8 cellular contexts compared by ENCODE assay signal in the genomic region with DNA sequence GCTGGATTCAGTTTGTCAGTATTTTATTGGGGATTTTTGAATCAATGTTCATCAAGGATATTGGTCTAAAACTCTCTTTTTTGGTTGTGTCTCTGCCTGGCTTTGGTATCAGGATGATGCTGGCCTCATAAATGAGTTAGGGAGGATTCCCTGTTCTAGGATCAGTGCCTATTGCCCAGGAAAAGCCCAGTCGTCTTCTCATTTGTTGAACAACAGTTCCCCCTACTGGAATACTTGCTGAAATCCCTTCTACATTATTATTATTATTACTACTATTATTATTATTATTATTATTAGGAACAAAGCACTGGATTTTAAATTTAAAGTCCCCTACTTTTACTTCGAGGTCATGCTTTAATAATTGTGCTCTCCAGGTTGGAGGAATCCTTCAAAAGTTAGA.
DNase-seq lines count a peak whose midpoint lies in the region; ATAC-seq, FAIRE-seq and TF ChIP-seq lines count a peak whose summit lies in the region.

No MANE protein-coding gene starts in this region.

- H3K36me3 Mint-ChIP-seq in mesothelial cell of epicardium = peaks cover 2% of the 10 kb centered on the region
- no peaks in the 10 kb centered on the region for H3K36me3 Mint-ChIP-seq in activated CD4-positive, alpha-beta T cell treated with anti-CD3 and anti-CD28 coated beads, Interleukin-2, amount 10 ng/mL, durations not matched to agents 7 days and 5 days (ENCODE audit: low read depth)

- H3K9ac ChIP-seq in GM12878 (ENCODE audit: control insufficient read depth, insufficient read depth, low read length) (no peak overlapping the region), kidney (ENCODE audit: low read length in 2 of 2) (no peak overlapping the region)

- H3K27ac Mint-ChIP-seq in mesothelial cell of epicardium = no peak overlapping the region
- H3K27ac Mint-ChIP-seq in activated CD4-positive, alpha-beta T cell treated with anti-CD3 and anti-CD28 coated beads, Interleukin-2, amount 10 ng/mL, durations not matched to agents 7 days and 5 days = no peak overlapping the region

- no peak for TF ChIP-seq EP300 in GM12878 (IDR thresholded peaks at IDR 0.05; ENCODE audit: borderline replicate concordance in 1 of 2, control insufficient read depth in 1 of 2, low read depth in 2 of 2, low read length in 2 of 2)
- no peak for TF ChIP-seq EP300 in esophagus muscularis mucosa (IDR thresholded peaks at IDR 0.05)

- DNase-seq in EL = peak; percentile 38
- no peak for DNase-seq in LNCaP clone FGC (ENCODE audit: low read depth)
- no peak for DNase-seq in GM12878 (ENCODE audit: low read depth, low spot score)
- no peak for DNase-seq in mesothelial cell of epicardium (ENCODE audit: low spot score in 2 of 2, unreplicated experiment in 2 of 2)
- no peak for DNase-seq in esophagus muscularis mucosa (ENCODE audit: extremely low spot score)
- DNase-seq in amygdala (lab: John Stamatoyannopoulos, UW) = no peak
- no peak for DNase-seq in activated CD4-positive, alpha-beta T cell treated with anti-CD3 and anti-CD28 coated beads, Interleukin-2, amount 10 ng/mL, durations not matched to agents 7 days and 5 days
- no peak for DNase-seq in kidney

- intact Hi-C loops in GM12878 (cut with micrococcal nuclease; ENCODE audit: unreplicated experiment) = loop anchor here (10.0 kb wide), 2 partner anchors 320 to 410 kb away; no protein-coding TSS in a partner anchor
- intact Hi-C loops in esophagus muscularis mucosa (cut with DNase I) = no loop called here
- intact Hi-C loops in kidney (cut with DNase I) = no loop called here

- H3K36me3 ChIP-seq in GM12878 (ENCODE audit: control insufficient read depth in 2 of 2, insufficient read depth in 2 of 2, low read length in 1 of 2) (no peaks in the 10 kb centered on the region), esophagus muscularis mucosa (no peaks in the 10 kb centered on the region), kidney (ENCODE audit: control insufficient read depth in 1 of 2, insufficient read depth in 2 of 2, low read length in 2 of 2) (no peaks in the 10 kb centered on the region)

- H3K9me3 Mint-ChIP-seq in mesothelial cell of epicardium = no peaks in the 10 kb centered on the region
- H3K9me3 Mint-ChIP-seq in activated CD4-positive, alpha-beta T cell treated with anti-CD3 and anti-CD28 coated beads, Interleukin-2, amount 10 ng/mL, durations not matched to agents 7 days and 5 days = no peaks in the 10 kb centered on the region

- no peak for ATAC-seq in GM12878

- H3K79me2 ChIP-seq in GM12878 (ENCODE audit: control insufficient read depth, insufficient read depth, low read length) = no peaks in the 10 kb centered on the region

- H3K4me3 ChIP-seq in LNCaP clone FGC (ENCODE audit: low read depth, low read length) (no peak overlapping the region), GM12878 (no peak overlapping the region), esophagus muscularis mucosa (no peak overlapping the region), kidney (ENCODE audit: low read length in 2 of 2) (no peak overlapping the region)

- no peak overlapping the region for H3K4me3 Mint-ChIP-seq in mesothelial cell of epicardium
- no peak overlapping the region for H3K4me3 Mint-ChIP-seq in activated CD4-positive, alpha-beta T cell treated with anti-CD3 and anti-CD28 coated beads, Interleukin-2, amount 10 ng/mL, durations not matched to agents 7 days and 5 days

- H3K27me3 Mint-ChIP-seq in mesothelial cell of epicardium (ENCODE audit: low read depth) = no peaks in the 10 kb centered on the region
- H3K27me3 Mint-ChIP-seq in activated CD4-positive, alpha-beta T cell treated with anti-CD3 and anti-CD28 coated beads, Interleukin-2, amount 10 ng/mL, durations not matched to agents 7 days and 5 days = no peaks in the 10 kb centered on the region

- TF ChIP-seq CTCF in LNCaP clone FGC (IDR thresholded peaks at IDR 0.05; ENCODE audit: control insufficient read depth, extremely low read depth, insufficient read depth) (peak; percentile 22), GM12878 (IDR thresholded peaks at IDR 0.05 in 2 of 3, conservative IDR thresholded peaks at IDR 0.05 in 1 of 3; ENCODE audit: control insufficient read depth in 2 of 3, extremely low read depth in 1 of 3, insufficient read depth in 1 of 3, low read depth in 3 of 3, low read length in 3 of 3) (peak in 1 of 3 experiments; percentile 16; a peak in 1 of 6 replicates), mesothelial cell of epicardium (IDR thresholded peaks at IDR 0.05; ENCODE audit: unreplicated experiment) (peak; percentile 16), esophagus muscularis mucosa (IDR thresholded peaks at IDR 0.05) (peak in 1 of 3 experiments; percentile 19), kidney (IDR thresholded peaks at IDR 0.05; ENCODE audit: borderline replicate concordance, extremely low read depth, insufficient read depth) (no peak)

- POLR2A ChIA-PET in GM12878 (lab: Charles Lee) = no interaction called here
- POLR2A ChIA-PET in activated CD4-positive, alpha-beta T cell treated with anti-CD3 and anti-CD28 coated beads, Interleukin-2, amount 10 ng/mL, durations not matched to agents 7 days and 5 days (lab: Charles Lee) = no interaction called here

- H3K9me3 ChIP-seq in GM12878 (replicated peaks; ENCODE audit: control insufficient read depth, insufficient read depth, low read length) = no peaks in the 10 kb centered on the region
- no peaks in the 10 kb centered on the region for H3K9me3 ChIP-seq in esophagus muscularis mucosa
- no peaks in the 10 kb centered on the region for H3K9me3 ChIP-seq in kidney (ENCODE audit: control insufficient read depth in 1 of 2, low read length in 2 of 2)

- WGBS in GM12878 (ENCODE audit: insufficient coverage, insufficient replicate concordance, low lambda C conversion rate, missing lambda C conversion rate) = 0% methylated on average over 2 of the region's 2 CpGs
- 29% methylated on average over 2 of the region's 2 CpGs for WGBS in esophagus muscularis mucosa

- RAD21 ChIA-PET in GM12878 (lab: Charles Lee; ENCODE audit: unreplicated experiment) = no interaction called here

- H2AFZ ChIP-seq in GM12878 (ENCODE audit: control insufficient read depth, low read depth, low read length) = no peak overlapping the region

- H3K4me1 Mint-ChIP-seq in mesothelial cell of epicardium = peaks cover 12% of the 10 kb centered on the region
- H3K4me1 Mint-ChIP-seq in activated CD4-positive, alpha-beta T cell treated with anti-CD3 and anti-CD28 coated beads, Interleukin-2, amount 10 ng/mL, durations not matched to agents 7 days and 5 days = no peaks in the 10 kb centered on the region

- no peak for TF ChIP-seq POLR2A in GM12878 (IDR thresholded peaks at IDR 0.05; ENCODE audit: low read depth, low read length)
- no peak for TF ChIP-seq POLR2A in esophagus muscularis mucosa (IDR thresholded peaks at IDR 0.05; ENCODE audit: low read depth)

- no peaks in the 10 kb centered on the region for H4K20me1 ChIP-seq in GM12878 (ENCODE audit: control insufficient read depth, insufficient read depth)

- H3K27me3 ChIP-seq in GM12878 (replicated peaks in 1 of 2; ENCODE audit: control insufficient read depth in 2 of 2, insufficient read depth in 2 of 2, low read length in 1 of 2) (no peaks in the 10 kb centered on the region), esophagus muscularis mucosa (no peaks in the 10 kb centered on the region)

- no peak overlapping the region for H3K4me2 ChIP-seq in GM12878 (ENCODE audit: control insufficient read depth, insufficient read depth)

- H3K4me1 ChIP-seq in GM12878 (ENCODE audit: control insufficient read depth, insufficient read depth, low read length) (no peaks in the 10 kb centered on the region), esophagus muscularis mucosa (no peaks in the 10 kb centered on the region), kidney (ENCODE audit: control insufficient read depth in 1 of 2, insufficient read depth in 1 of 2, low read depth in 1 of 2, low read length in 2 of 2) (no peaks in the 10 kb centered on the region)

- in situ Hi-C loops in GM12878 (cut with MboI) = no loop called here

- peak; percentile 57 for TF ChIP-seq RAD21 in GM12878 (IDR thresholded peaks at IDR 0.05; ENCODE audit: insufficient read depth, low read depth, low read length)

- FAIRE-seq in GM12878 (lab: Jason Lieb, UNC) (no peak), kidney (lab: Jason Lieb, UNC) (no peak)

- BruUV-seq in GM12878 (replicated peaks; lab: Mats Ljungman, UMichigan) = no TSS peak

- SMC1A ChIA-PET in GM12878 (lab: Charles Lee; ENCODE audit: uncharacterized antibody, unreplicated experiment) = no interaction called here

- H3K27ac ChIP-seq in GM12878 (ENCODE audit: control insufficient read depth, insufficient read depth) = no peak overlapping the region
- H3K27ac ChIP-seq in esophagus muscularis mucosa (replicated peaks in 1 of 4) = no peak overlapping the region
- H3K27ac ChIP-seq in kidney (ENCODE audit: low read depth in 2 of 2, low read length in 2 of 2) = no peak overlapping the region

- CTCF ChIA-PET in GM12878 (lab: Yijun Ruan, JAX) = no interaction called here
- CTCF ChIA-PET in activated CD4-positive, alpha-beta T cell treated with anti-CD3 and anti-CD28 coated beads, Interleukin-2, amount 10 ng/mL, durations not matched to agents 7 days and 5 days (lab: Charles Lee) = no interaction called here

TF ChIP-seq in GM12878, 131 proteins besides CTCF, POLR2A, EP300 and RAD21:
- peak; percentile 16; the same call in 1 of the 2 replicates for TF ChIP-seq SMC3 (IDR thresholded peaks at IDR 0.05; ENCODE audit: borderline replicate concordance, low read length)
- no peak for TF ChIP-seq IRF4 (IDR thresholded peaks at IDR 0.05; ENCODE audit: low read depth, low read length)
